1 cellular context compared by ENCODE assay signal in the genomic region with DNA sequence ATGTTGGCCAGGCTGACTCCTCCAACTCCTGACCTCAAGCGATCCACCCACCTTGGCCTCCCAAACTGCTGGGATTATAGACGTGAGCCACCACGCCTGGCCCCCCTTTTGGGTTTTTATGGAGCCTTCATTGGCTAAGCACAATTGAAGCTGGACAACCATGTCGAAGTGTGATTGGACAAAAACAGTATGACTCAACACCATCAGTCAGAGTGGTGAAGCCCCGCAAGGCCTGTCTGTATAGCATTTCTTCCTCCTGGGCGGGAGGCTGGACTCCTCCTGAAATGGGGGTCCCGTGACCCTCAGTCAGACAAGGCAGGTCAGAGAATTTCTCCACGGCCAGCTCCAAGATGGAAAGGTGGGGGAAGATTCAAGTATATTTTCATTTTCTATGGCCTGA.
TF ChIP-seq lines count a peak whose summit lies in the region.

No MANE protein-coding gene starts in this region.

TF ChIP-seq in GM23338, 12 proteins besides CTCF, POLR2A, EP300 and RAD21 (continued from another document):
- TF ChIP-seq, protein P1, sequence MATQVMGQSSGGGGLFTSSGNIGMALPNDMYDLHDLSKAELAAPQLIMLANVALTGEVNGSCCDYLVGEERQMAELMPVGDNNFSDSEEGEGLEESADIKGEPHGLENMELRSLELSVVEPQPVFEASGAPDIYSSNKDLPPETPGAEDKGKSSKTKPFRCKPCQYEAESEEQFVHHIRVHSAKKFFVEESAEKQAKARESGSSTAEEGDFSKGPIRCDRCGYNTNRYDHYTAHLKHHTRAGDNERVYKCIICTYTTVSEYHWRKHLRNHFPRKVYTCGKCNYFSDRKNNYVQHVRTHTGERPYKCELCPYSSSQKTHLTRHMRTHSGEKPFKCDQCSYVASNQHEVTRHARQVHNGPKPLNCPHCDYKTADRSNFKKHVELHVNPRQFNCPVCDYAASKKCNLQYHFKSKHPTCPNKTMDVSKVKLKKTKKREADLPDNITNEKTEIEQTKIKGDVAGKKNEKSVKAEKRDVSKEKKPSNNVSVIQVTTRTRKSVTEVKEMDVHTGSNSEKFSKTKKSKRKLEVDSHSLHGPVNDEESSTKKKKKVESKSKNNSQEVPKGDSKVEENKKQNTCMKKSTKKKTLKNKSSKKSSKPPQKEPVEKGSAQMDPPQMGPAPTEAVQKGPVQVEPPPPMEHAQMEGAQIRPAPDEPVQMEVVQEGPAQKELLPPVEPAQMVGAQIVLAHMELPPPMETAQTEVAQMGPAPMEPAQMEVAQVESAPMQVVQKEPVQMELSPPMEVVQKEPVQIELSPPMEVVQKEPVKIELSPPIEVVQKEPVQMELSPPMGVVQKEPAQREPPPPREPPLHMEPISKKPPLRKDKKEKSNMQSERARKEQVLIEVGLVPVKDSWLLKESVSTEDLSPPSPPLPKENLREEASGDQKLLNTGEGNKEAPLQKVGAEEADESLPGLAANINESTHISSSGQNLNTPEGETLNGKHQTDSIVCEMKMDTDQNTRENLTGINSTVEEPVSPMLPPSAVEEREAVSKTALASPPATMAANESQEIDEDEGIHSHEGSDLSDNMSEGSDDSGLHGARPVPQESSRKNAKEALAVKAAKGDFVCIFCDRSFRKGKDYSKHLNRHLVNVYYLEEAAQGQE (IDR thresholded peaks at IDR 0.05; ENCODE audit: unreplicated experiment): no peak
- TF ChIP-seq STAT1 (IDR thresholded peaks at IDR 0.05; ENCODE audit: unreplicated experiment): no peak
- no peak for TF ChIP-seq CREB1 (CRISPR knock-in tag; IDR thresholded peaks at IDR 0.05; ENCODE audit: low read depth)
- TF ChIP-seq, protein P2, sequence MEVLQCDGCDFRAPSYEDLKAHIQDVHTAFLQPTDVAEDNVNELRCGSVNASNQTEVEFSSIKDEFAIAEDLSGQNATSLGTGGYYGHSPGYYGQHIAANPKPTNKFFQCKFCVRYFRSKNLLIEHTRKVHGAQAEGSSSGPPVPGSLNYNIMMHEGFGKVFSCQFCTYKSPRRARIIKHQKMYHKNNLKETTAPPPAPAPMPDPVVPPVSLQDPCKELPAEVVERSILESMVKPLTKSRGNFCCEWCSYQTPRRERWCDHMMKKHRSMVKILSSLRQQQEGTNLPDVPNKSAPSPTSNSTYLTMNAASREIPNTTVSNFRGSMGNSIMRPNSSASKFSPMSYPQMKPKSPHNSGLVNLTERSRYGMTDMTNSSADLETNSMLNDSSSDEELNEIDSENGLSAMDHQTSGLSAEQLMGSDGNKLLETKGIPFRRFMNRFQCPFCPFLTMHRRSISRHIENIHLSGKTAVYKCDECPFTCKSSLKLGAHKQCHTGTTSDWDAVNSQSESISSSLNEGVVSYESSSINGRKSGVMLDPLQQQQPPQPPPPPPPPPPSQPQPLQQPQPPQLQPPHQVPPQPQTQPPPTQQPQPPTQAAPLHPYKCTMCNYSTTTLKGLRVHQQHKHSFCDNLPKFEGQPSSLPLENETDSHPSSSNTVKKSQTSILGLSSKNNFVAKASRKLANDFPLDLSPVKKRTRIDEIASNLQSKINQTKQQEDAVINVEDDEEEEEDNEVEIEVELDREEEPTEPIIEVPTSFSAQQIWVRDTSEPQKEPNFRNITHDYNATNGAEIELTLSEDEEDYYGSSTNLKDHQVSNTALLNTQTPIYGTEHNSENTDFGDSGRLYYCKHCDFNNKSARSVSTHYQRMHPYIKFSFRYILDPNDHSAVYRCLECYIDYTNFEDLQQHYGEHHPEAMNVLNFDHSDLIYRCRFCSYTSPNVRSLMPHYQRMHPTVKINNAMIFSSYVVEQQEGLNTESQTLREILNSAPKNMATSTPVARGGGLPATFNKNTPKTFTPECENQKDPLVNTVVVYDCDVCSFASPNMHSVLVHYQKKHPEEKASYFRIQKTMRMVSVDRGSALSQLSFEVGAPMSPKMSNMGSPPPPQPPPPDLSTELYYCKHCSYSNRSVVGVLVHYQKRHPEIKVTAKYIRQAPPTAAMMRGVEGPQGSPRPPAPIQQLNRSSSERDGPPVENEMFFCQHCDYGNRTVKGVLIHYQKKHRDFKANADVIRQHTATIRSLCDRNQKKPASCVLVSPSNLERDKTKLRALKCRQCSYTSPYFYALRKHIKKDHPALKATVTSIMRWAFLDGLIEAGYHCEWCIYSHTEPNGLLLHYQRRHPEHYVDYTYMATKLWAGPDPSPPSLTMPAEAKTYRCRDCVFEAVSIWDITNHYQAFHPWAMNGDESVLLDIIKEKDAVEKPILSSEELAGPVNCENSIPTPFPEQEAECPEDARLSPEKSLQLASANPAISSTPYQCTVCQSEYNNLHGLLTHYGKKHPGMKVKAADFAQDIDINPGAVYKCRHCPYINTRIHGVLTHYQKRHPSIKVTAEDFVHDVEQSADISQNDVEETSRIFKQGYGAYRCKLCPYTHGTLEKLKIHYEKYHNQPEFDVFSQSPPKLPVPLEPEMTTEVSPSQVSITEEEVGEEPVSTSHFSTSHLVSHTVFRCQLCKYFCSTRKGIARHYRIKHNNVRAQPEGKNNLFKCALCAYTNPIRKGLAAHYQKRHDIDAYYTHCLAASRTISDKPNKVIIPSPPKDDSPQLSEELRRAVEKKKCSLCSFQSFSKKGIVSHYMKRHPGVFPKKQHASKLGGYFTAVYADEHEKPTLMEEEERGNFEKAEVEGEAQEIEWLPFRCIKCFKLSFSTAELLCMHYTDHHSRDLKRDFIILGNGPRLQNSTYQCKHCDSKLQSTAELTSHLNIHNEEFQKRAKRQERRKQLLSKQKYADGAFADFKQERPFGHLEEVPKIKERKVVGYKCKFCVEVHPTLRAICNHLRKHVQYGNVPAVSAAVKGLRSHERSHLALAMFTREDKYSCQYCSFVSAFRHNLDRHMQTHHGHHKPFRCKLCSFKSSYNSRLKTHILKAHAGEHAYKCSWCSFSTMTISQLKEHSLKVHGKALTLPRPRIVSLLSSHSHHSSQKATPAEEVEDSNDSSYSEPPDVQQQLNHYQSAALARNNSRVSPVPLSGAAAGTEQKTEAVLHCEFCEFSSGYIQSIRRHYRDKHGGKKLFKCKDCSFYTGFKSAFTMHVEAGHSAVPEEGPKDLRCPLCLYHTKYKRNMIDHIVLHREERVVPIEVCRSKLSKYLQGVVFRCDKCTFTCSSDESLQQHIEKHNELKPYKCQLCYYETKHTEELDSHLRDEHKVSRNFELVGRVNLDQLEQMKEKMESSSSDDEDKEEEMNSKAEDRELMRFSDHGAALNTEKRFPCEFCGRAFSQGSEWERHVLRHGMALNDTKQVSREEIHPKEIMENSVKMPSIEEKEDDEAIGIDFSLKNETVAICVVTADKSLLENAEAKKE (CRISPR knock-in tag; IDR thresholded peaks at IDR 0.05): no peak
- no peak for TF ChIP-seq EZH2 (IDR thresholded peaks at IDR 0.05; ENCODE audit: low read depth, unreplicated experiment)
- no peak for TF ChIP-seq ZNF331 (CRISPR knock-in tag; IDR thresholded peaks at IDR 0.05; ENCODE audit: low read depth)
- TF ChIP-seq POLR2AphosphoS5 (IDR thresholded peaks at IDR 0.05; ENCODE audit: low read depth): no peak
- TF ChIP-seq NANOG (IDR thresholded peaks at IDR 0.05; ENCODE audit: borderline replicate concordance): no peak
